17 cellular contexts compared by ENCODE assay signal in the genomic region with DNA sequence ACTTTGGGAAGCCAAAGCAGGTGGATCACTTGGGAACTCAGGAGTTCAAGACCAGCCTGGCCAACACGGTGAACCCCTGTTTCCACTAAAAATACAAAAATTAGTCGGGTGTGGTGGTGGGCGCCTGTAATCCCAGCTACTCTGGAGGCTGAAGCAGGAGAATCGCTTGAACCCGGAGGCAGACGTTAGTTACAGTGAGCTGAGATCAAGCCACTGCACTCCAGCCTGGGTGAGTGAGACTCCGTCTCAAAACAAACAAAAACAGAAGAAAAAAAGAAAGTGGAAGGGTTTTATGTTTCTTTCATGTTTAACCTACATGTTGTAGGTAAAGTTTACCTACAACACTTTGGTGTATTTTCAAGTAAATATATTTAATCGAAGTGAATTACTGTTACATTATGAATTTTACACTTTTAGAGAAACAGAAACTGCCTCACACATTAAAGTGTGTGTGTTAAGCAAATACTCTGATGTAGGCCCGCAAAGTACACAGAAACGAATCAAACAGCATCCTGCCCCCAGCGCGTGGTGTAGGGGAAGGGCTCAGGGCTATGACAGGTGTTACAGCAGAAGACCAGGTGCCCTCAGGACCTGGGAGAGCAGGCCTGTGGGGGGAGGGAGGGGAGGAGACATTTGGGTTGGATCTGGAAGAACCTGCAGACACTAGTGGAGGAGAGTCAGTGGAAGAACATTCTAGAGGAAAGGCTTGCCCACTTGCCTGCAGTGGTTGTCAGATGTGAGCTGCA. TPM values are rescaled to one million over a fixed set of nuclear protein-coding genes. Genes with fewer than 3 reads are reported as not detected.
DNase-seq lines count a peak whose midpoint lies in the region; ATAC-seq and TF ChIP-seq lines count a peak whose summit lies in the region.
"Had no signal": no experiment of that assay in that cellular context is flagged by ENCODE, and none has a peak within 500 bp of the region (broad histone marks: within the 10 kb centered on the region; RNA-seq: fewer than 3 reads in every experiment).

No MANE protein-coding gene starts in this region.

- H2AFZ ChIP-seq in trophoblast cell (ENCODE audit: insufficient read depth, low read length, poor library complexity) (no peak overlapping the region), PC-9 (no peak overlapping the region)

- TF ChIP-seq CTCF in body of pancreas (IDR thresholded peaks at IDR 0.05) (no peak), PC-9 (conservative IDR thresholded peaks at IDR 0.05) (no peak)

- POLR2A ChIA-PET in activated CD4-positive, alpha-beta T cell treated with anti-CD3 and anti-CD28 coated beads for 36 hours (lab: Charles Lee) = no interaction called here
- POLR2A ChIA-PET in PC-9 (lab: Charles Lee; ENCODE audit: unreplicated experiment) = no interaction called here

- peak overlapping the region; percentile 41 for H4K91ac ChIP-seq in trophoblast cell (ENCODE audit: low read depth, low read length)

- no peak overlapping the region for H2BK12ac ChIP-seq in trophoblast cell (ENCODE audit: low read length)

- no peak overlapping the region for H3K4me3 ChIP-seq in body of pancreas
- H3K4me3 ChIP-seq in trophoblast cell (ENCODE audit: low read depth, low read length) = no peak overlapping the region
- no peak overlapping the region for H3K4me3 ChIP-seq in PC-9
- H3K4me3 ChIP-seq: tibial nerve had no signal

- intact Hi-C loops in activated CD4-positive, alpha-beta T cell treated with anti-CD3 and anti-CD28 coated beads for 36 hours (cut with DNase I, micrococcal nuclease) = no loop called here
- intact Hi-C loops in body of pancreas (cut with DNase I) (no loop called here), PC-9 (cut with micrococcal nuclease; ENCODE audit: unreplicated experiment) (no loop called here)

- no peak overlapping the region for H3K27ac ChIP-seq in body of pancreas
- H3K27ac ChIP-seq in trophoblast cell (ENCODE audit: low read depth, low read length) = no peak overlapping the region
- H3K27ac ChIP-seq in PC-9 = no peak overlapping the region
- H3K27ac ChIP-seq: tibial nerve had no signal

- no peak overlapping the region for H2BK5ac ChIP-seq in trophoblast cell (ENCODE audit: low read depth, low read length, poor library complexity)

- ATAC-seq in activated CD4-positive, alpha-beta T cell treated with anti-CD3 and anti-CD28 coated beads for 36 hours = peak; percentile 53
- ATAC-seq in body of pancreas = peak; percentile 42

- BruUV-seq in PC-9 (replicated peaks; lab: Mats Ljungman, UMichigan) = no TSS peak

- DNase-seq in activated CD4-positive, alpha-beta T cell treated with anti-CD3 and anti-CD28 coated beads for 36 hours = peak; percentile 21
- DNase-seq in activated CD4-positive, alpha-beta T cell treated with anti-CD3 and anti-CD28 coated beads for 4 hours = no peak
- DNase-seq in NCI-H2196 treated with DMSO at 0.1 percent for 48 hours (lab: John Stamatoyannopoulos, UW; ENCODE audit: unreplicated experiment) (peak; percentile 59), body of pancreas (peak in 2 of 4 donors; percentile 37 to 48), trophoblast cell (no peak), NCI-H446 (lab: John Stamatoyannopoulos, UW) (no peak), PC-9 (no peak)
- no peak for DNase-seq in stimulated activated CD4-positive, alpha-beta T cell treated with anti-CD3 and anti-CD28 coated beads, Interleukin-2, amount 100 ng/mL, for 48 hours
- DNase-seq: activated CD4-positive, alpha-beta T cell treated with anti-CD3 and anti-CD28 coated beads, Interleukin-2, amount 50 U/mL, for 4 hours; Caco-2; hypothalamus; IMR-90; NCI-H1694 had no signal

- H3K79me1 ChIP-seq in trophoblast cell (ENCODE audit: low read length) = peaks cover 29% of the 10 kb centered on the region

- H3K4me1 Mint-ChIP-seq in activated CD4-positive, alpha-beta T cell treated with anti-CD3 and anti-CD28 coated beads for 36 hours = peaks cover 42% of the 10 kb centered on the region

- no peak overlapping the region for H3K23ac ChIP-seq in trophoblast cell (ENCODE audit: low read length)

- TF ChIP-seq POLR2A in body of pancreas (IDR thresholded peaks at IDR 0.05) = no peak

- peak overlapping the region; percentile 16 for H3K4ac ChIP-seq in trophoblast cell (ENCODE audit: low read depth, low read length)

- peaks cover 4% of the 10 kb centered on the region; the same call in 1 of the 2 replicates for H3F3A ChIP-seq in PC-9 (ENCODE audit: insufficient read depth, low read depth)

- no peak overlapping the region for H3K14ac ChIP-seq in trophoblast cell (ENCODE audit: low read length)

- H3K27me3 ChIP-seq in body of pancreas (no peaks in the 10 kb centered on the region), trophoblast cell (ENCODE audit: insufficient read depth, low read length) (no peaks in the 10 kb centered on the region), PC-9 (ENCODE audit: insufficient read depth, low read depth) (no peaks in the 10 kb centered on the region)
- H3K27me3 ChIP-seq: tibial nerve had no signal

- H3K9me3 ChIP-seq in body of pancreas (no peaks in the 10 kb centered on the region), trophoblast cell (ENCODE audit: insufficient read depth, low read depth, low read length) (no peaks in the 10 kb centered on the region), PC-9 (ENCODE audit: insufficient read depth, low read depth) (no peaks in the 10 kb centered on the region)
- H3K9me3 ChIP-seq: Caco-2, tibial nerve had no signal

- no peaks in the 10 kb centered on the region for H3K36me3 Mint-ChIP-seq in activated CD4-positive, alpha-beta T cell treated with anti-CD3 and anti-CD28 coated beads for 36 hours (ENCODE audit: low read depth)

- CTCF ChIA-PET in activated CD4-positive, alpha-beta T cell treated with anti-CD3 and anti-CD28 coated beads for 36 hours (lab: Charles Lee) = interaction anchor here (0.7 kb wide), 1 partner anchor 210 kb away, joined by 3 read pairs; no protein-coding TSS in a partner anchor
- CTCF ChIA-PET in PC-9 (lab: Charles Lee) = no interaction called here

- H2AK5ac ChIP-seq in trophoblast cell (ENCODE audit: low read length) = peak overlapping the region; percentile 52

- 62 to 63% methylated on average over 12 of the region's 12 CpGs for WGBS in body of pancreas, 2 donors
- WGBS in trophoblast cell (ENCODE audit: extremely low coverage, insufficient coverage, insufficient read length) = no CpG with 5 or more reads among the region's 12 CpGs

- no peaks in the 10 kb centered on the region for H3K27me3 Mint-ChIP-seq in activated CD4-positive, alpha-beta T cell treated with anti-CD3 and anti-CD28 coated beads for 36 hours

- H3K79me2 ChIP-seq in trophoblast cell (ENCODE audit: control insufficient read depth, insufficient read depth, low read length, poor library complexity) = peaks cover 14% of the 10 kb centered on the region
- peaks cover 25% of the 10 kb centered on the region for H3K79me2 ChIP-seq in PC-9 (ENCODE audit: low read depth)

- H3K36me3 ChIP-seq in body of pancreas (replicated peaks in 1 of 2; ENCODE audit: insufficient read depth in 1 of 2, low read depth in 2 of 2) (no peaks in the 10 kb centered on the region), trophoblast cell (ENCODE audit: control insufficient read depth in 1 of 2, insufficient read depth in 2 of 2, low read length in 2 of 2) (no peaks in the 10 kb centered on the region), PC-9 (ENCODE audit: low read depth) (no peaks in the 10 kb centered on the region)
- H3K36me3 ChIP-seq: tibial nerve had no signal

- H4K8ac ChIP-seq in trophoblast cell (ENCODE audit: low read depth, low read length) = no peak overlapping the region

- H2BK120ac ChIP-seq in trophoblast cell (ENCODE audit: insufficient read depth, low read length, poor library complexity) = no peak overlapping the region

- H3K18ac ChIP-seq in trophoblast cell (ENCODE audit: low read length) = no peak overlapping the region

- H3K4me2 ChIP-seq in trophoblast cell (ENCODE audit: low read length) (no peak overlapping the region), PC-9 (no peak overlapping the region)

- no peaks in the 10 kb centered on the region for H3K9me3 Mint-ChIP-seq in activated CD4-positive, alpha-beta T cell treated with anti-CD3 and anti-CD28 coated beads for 36 hours (ENCODE audit: low read depth)
- H3K9me3 Mint-ChIP-seq: T-helper 1 cell treated with Interleukin-12 subunit alpha and Interleukin-12 subunit beta and Interleukin-4 antibody, amounts not matched to agents 30 μg/mL and 1 μg/mL, for 36 hours had no signal

- no peak overlapping the region for H3K9ac ChIP-seq in trophoblast cell (ENCODE audit: low read length)

- no peak overlapping the region for H3K27ac Mint-ChIP-seq in activated CD4-positive, alpha-beta T cell treated with anti-CD3 and anti-CD28 coated beads for 36 hours
- H3K27ac Mint-ChIP-seq: T-helper 1 cell treated with Interleukin-12 subunit alpha and Interleukin-12 subunit beta and Interleukin-4 antibody, amounts not matched to agents 30 μg/mL and 1 μg/mL, for 36 hours had no signal

- H3K4me1 ChIP-seq in body of pancreas (peaks cover 22% of the 10 kb centered on the region), trophoblast cell (ENCODE audit: control insufficient read depth in 1 of 2, insufficient read depth in 2 of 2, low read length in 2 of 2) (peaks cover 26 to 37% of the 10 kb centered on the region in 2 experiments), PC-9 (replicated peaks; ENCODE audit: insufficient read depth) (peaks cover 20% of the 10 kb centered on the region)
- H3K4me1 ChIP-seq: Caco-2 had no signal

- no peaks in the 10 kb centered on the region for H3K9me2 ChIP-seq in PC-9 (ENCODE audit: insufficient read depth)

- no peak overlapping the region for H4K12ac ChIP-seq in trophoblast cell (ENCODE audit: low read depth, low read length)

- H3K4me3 Mint-ChIP-seq in activated CD4-positive, alpha-beta T cell treated with anti-CD3 and anti-CD28 coated beads for 36 hours = no peak overlapping the region
- H3K4me3 Mint-ChIP-seq: T-helper 1 cell treated with Interleukin-12 subunit alpha and Interleukin-12 subunit beta and Interleukin-4 antibody, amounts not matched to agents 30 μg/mL and 1 μg/mL, for 36 hours had no signal

- H4K20me1 ChIP-seq in PC-9 (ENCODE audit: insufficient read depth) = no peaks in the 10 kb centered on the region

RNA-seq across cellular contexts. Expression of gene PTTG2, which starts 39.0 kb away (rescaled TPM):
- total RNA-seq in activated CD4-positive, alpha-beta T cell treated with anti-CD3 and anti-CD28 coated beads for 36 hours = not detected
- total RNA-seq in body of pancreas (1 to 10 TPM; 1.3 to 9.2 TPM), PC-9 (2021) (0.55 and 2.1 TPM in 2 replicates)
- not detected in 2 replicates for polyA plus RNA-seq in trophoblast cell (2013)
- total RNA-seq: A673, Caco-2, IMR-90, osteocyte had no signal
- polyA plus RNA-seq: IMR-90 had no signal

Comparison
In these comparisons a context has a peak if more than half of its experiments do, and no peak if none do; other contexts are left out.
1. DNase-seq: peak in activated CD4-positive, alpha-beta T cell treated with anti-CD3 and anti-CD28 coated beads for 36 hours (single experiment) and NCI-H2196 treated with DMSO at 0.1 percent for 48 hours (single experiment); none in activated CD4-positive, alpha-beta T cell treated with anti-CD3 and anti-CD28 coated beads for 4 hours (0 of 2), trophoblast cell (0 of 2), NCI-H446 (0 of 2), PC-9 (0 of 2) and stimulated activated CD4-positive, alpha-beta T cell treated with anti-CD3 and anti-CD28 coated beads, Interleukin-2, amount 100 ng/mL, for 48 hours (0 of 2).